ENCODE assay signal across 8 cellular contexts in the genomic region with DNA sequence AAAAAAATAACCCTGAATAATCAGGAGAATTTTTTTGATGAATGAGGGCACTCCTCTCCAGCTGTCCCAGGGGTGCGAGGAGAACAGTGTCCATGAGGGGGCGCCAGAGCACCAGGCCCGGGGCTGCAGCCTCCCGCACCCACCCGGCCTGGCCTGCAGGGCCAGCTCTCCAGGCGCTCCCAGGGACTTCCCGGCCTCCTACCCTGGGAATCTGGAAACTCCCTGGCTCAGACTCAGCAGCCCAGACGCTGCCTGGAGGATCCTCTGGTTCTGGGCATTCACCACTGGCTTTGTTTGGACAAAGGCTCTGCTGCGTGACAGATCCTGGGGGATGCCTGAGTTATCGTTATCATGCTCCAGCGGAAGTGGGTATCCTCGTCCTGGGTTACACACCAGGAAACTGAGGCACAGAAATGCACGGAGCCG. TPM values are rescaled to one million over a fixed set of nuclear protein-coding genes. Genes with fewer than 3 reads are reported as not detected.
DNase-seq lines count a peak whose midpoint lies in the region; ATAC-seq and TF ChIP-seq lines count a peak whose summit lies in the region.

No MANE protein-coding gene starts in this region.

- H3K4me3 ChIP-seq in AG10803 (ENCODE audit: low read length): no peak overlapping the region
- H3K4me3 ChIP-seq in fibroblast of mammary gland (ENCODE audit: control insufficient read depth, low read depth, low read length): no peak overlapping the region

- H3K79me1 ChIP-seq in H9 (ENCODE audit: insufficient read depth, low read depth, low read length, poor library complexity, severe bottlenecking): no peaks in the 10 kb centered on the region

- no peaks in the 10 kb centered on the region for H3K23me2 ChIP-seq in H9 (ENCODE audit: insufficient read length, low read depth, low read length, poor library complexity, severe bottlenecking)

- ATAC-seq in HG02642 (IDR thresholded peaks at IDR 0.05; ENCODE audit: poor library complexity, unreplicated experiment): no peak

- no peak overlapping the region for H2BK20ac ChIP-seq in H9 (ENCODE audit: low read depth, low read length, poor library complexity, severe bottlenecking)

- DNase-seq in AG10803 (ENCODE audit: low read depth): peak; percentile 92
- DNase-seq in H9: peak; percentile 85
- DNase-seq in activated T-helper 1 cell treated with anti-CD3 and anti-CD28 coated beads, Interleukin-2, amount 50 U/mL, for 16 hours (ENCODE audit: low read depth in 1 of 2, low spot score in 1 of 2): peak; percentile 35 to 43
- peak; percentile 87 for DNase-seq in fibroblast of mammary gland (ENCODE audit: low read depth)
- peak; percentile 14 to 20 for DNase-seq in stimulated activated CD8-positive, alpha-beta memory T cell treated with anti-CD3 and anti-CD28 coated beads, Interleukin-7, amount 100 ng/mL, for 48 hours (ENCODE audit: extremely low read depth in 1 of 2, low read depth in 1 of 2)

- no peak overlapping the region for H3T11ph ChIP-seq in H9 (ENCODE audit: low read length)

- H2BK12ac ChIP-seq in H9 (ENCODE audit: insufficient read length, low read depth, low read length): no peak overlapping the region

- H3K27me3 Mint-ChIP-seq in H9 (ENCODE audit: low read depth) (no peaks in the 10 kb centered on the region), nephron (ENCODE audit: low read depth) (no peaks in the 10 kb centered on the region)

- no peak overlapping the region for H3K4me2 ChIP-seq in H9 (ENCODE audit: insufficient read depth, insufficient read length, low read length)

- H2BK15ac ChIP-seq in H9 (ENCODE audit: low read depth, low read length): no peak overlapping the region

- H4K8ac ChIP-seq in H9 (replicated peaks; ENCODE audit: insufficient read length, low read depth, low read length): no peak overlapping the region

- H3K9me3 Mint-ChIP-seq in H9 (peaks cover 3 to 15% of the 10 kb centered on the region in 2 experiments; a peak in 4 of 5 replicates), nephron (peaks cover 9% of the 10 kb centered on the region)

- H3K23ac ChIP-seq in H9 (ENCODE audit: insufficient read length, low read depth, low read length): no peak overlapping the region

- H3K27ac ChIP-seq in H9 (ENCODE audit: insufficient read length, low read depth, low read length): no peak overlapping the region

- no peak overlapping the region for H3K14ac ChIP-seq in H9 (ENCODE audit: insufficient read depth, low read length)

- H2AFZ ChIP-seq in H9 (ENCODE audit: low read length): no peak overlapping the region

- H4K5ac ChIP-seq in H9 (ENCODE audit: insufficient read length, low read depth, low read length): no peak overlapping the region

- no peak overlapping the region for H2BK5ac ChIP-seq in H9 (ENCODE audit: insufficient read length, low read length)

- no peaks in the 10 kb centered on the region for H3K27me3 ChIP-seq in H9 (ENCODE audit: insufficient read depth, low read length)

- H3K18ac ChIP-seq in H9 (ENCODE audit: insufficient read length, low read depth, low read length): no peak overlapping the region

- H3K36me3 Mint-ChIP-seq in H9 (ENCODE audit: insufficient read depth in 1 of 3, low read depth in 3 of 3): peaks cover 42 to 74% (median 53%) of the 10 kb centered on the region in 3 experiments
- peaks cover 34% of the 10 kb centered on the region for H3K36me3 Mint-ChIP-seq in nephron (ENCODE audit: low read depth)

- no peak overlapping the region for H4K91ac ChIP-seq in H9 (ENCODE audit: insufficient read length, low read depth, low read length)

- no peak overlapping the region for H2BK120ac ChIP-seq in H9 (ENCODE audit: low read depth, low read length, poor library complexity, severe bottlenecking)

- no CpG with 5 or more reads among the region's 14 CpGs for WGBS in H9 (ENCODE audit: extremely low coverage, insufficient read length, low lambda C conversion rate)

- H3K9ac ChIP-seq in H9 (ENCODE audit: extremely low read depth, insufficient read length, low read length): no peak overlapping the region

- no peak overlapping the region for H3K56ac ChIP-seq in H9 (ENCODE audit: insufficient read length, low read depth, low read length)

- peaks cover 12 to 15% of the 10 kb centered on the region in 2 experiments for H3K4me1 Mint-ChIP-seq in H9
- peaks cover 13% of the 10 kb centered on the region for H3K4me1 Mint-ChIP-seq in nephron

- no peaks in the 10 kb centered on the region for H3K4me1 ChIP-seq in H9 (ENCODE audit: insufficient read depth, low read length)

- no peaks in the 10 kb centered on the region for H3K79me2 ChIP-seq in H9 (ENCODE audit: insufficient read depth, low read length)

- no peak overlapping the region for H2AK5ac ChIP-seq in H9 (ENCODE audit: insufficient read length, low read length)

- H3K4me3 Mint-ChIP-seq in H9 (no peak overlapping the region), nephron (no peak overlapping the region)

- H3K4ac ChIP-seq in H9 (ENCODE audit: low read depth, low read length): no peak overlapping the region

- no peaks in the 10 kb centered on the region for H4K20me1 ChIP-seq in H9 (ENCODE audit: control insufficient read depth, insufficient read depth, insufficient read length)

- TF ChIP-seq CTCF in AG10803 (conservative IDR thresholded peaks at IDR 0.05; ENCODE audit: low read length) (peak; percentile 91), H9 (conservative IDR thresholded peaks at IDR 0.05) (peak; percentile 98), fibroblast of mammary gland (conservative IDR thresholded peaks at IDR 0.05; ENCODE audit: control insufficient read depth, insufficient read depth, low read depth, low read length) (peak; percentile 83), nephron (IDR thresholded peaks at IDR 0.05; ENCODE audit: unreplicated experiment in 3 of 3) (peak; percentile 95 to 99 (median 96))

- H3K9me3 ChIP-seq in H9 (ENCODE audit: control insufficient read depth, low read depth, low read length): peaks cover 8% of the 10 kb centered on the region

- H3K27ac Mint-ChIP-seq in H9: no peak overlapping the region
- H3K27ac Mint-ChIP-seq in nephron: peak overlapping the region in 2 of 3 experiments; percentile 11 to 44

TF ChIP-seq in PFSK-1, 5 proteins besides CTCF, POLR2A, EP300 and RAD21:
- TF ChIP-seq FOXP2 (optimal IDR thresholded peaks at IDR 0.05; ENCODE audit: borderline replicate concordance, extremely low read depth, extremely low read length, insufficient read depth): peak; percentile 33
- TF ChIP-seq SIN3A (IDR thresholded peaks at IDR 0.05; ENCODE audit: borderline replicate concordance, insufficient read depth, low read length): no peak
- TF ChIP-seq, protein P1, sequence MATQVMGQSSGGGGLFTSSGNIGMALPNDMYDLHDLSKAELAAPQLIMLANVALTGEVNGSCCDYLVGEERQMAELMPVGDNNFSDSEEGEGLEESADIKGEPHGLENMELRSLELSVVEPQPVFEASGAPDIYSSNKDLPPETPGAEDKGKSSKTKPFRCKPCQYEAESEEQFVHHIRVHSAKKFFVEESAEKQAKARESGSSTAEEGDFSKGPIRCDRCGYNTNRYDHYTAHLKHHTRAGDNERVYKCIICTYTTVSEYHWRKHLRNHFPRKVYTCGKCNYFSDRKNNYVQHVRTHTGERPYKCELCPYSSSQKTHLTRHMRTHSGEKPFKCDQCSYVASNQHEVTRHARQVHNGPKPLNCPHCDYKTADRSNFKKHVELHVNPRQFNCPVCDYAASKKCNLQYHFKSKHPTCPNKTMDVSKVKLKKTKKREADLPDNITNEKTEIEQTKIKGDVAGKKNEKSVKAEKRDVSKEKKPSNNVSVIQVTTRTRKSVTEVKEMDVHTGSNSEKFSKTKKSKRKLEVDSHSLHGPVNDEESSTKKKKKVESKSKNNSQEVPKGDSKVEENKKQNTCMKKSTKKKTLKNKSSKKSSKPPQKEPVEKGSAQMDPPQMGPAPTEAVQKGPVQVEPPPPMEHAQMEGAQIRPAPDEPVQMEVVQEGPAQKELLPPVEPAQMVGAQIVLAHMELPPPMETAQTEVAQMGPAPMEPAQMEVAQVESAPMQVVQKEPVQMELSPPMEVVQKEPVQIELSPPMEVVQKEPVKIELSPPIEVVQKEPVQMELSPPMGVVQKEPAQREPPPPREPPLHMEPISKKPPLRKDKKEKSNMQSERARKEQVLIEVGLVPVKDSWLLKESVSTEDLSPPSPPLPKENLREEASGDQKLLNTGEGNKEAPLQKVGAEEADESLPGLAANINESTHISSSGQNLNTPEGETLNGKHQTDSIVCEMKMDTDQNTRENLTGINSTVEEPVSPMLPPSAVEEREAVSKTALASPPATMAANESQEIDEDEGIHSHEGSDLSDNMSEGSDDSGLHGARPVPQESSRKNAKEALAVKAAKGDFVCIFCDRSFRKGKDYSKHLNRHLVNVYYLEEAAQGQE (IDR thresholded peaks at IDR 0.05; ENCODE audit: insufficient read depth in 1 of 2, low read depth in 2 of 2, low read length in 2 of 2): no peak

RNA-seq across cellular contexts. Expression of a gene that starts 31.0 kb away (rescaled TPM):
- 274 and 293 TPM in 2 replicates for total RNA-seq in H9 (2021)
- 98.8 TPM for polyA plus RNA-seq in PFSK-1 (2012; ENCODE audit: insufficient read length, low read depth)

RNA-seq across cellular contexts. Expression of a gene that starts 50.0 kb away (rescaled TPM):
- 22.7 and 25.7 TPM in 2 replicates for total RNA-seq in H9 (2021)
- 29.3 TPM for polyA plus RNA-seq in PFSK-1 (2012; ENCODE audit: insufficient read length, low read depth)

Comparison
In these comparisons a context has a peak if more than half of its experiments do, and no peak if none do; other contexts are left out.
1. DNase-seq: peak in every context shown above with its lines; median percentile 92 in AG10803; 87 in fibroblast of mammary gland; 85 in H9; 39 in activated T-helper 1 cell treated with anti-CD3 and anti-CD28 coated beads, Interleukin-2, amount 50 U/mL, for 16 hours; 17 in stimulated activated CD8-positive, alpha-beta memory T cell treated with anti-CD3 and anti-CD28 coated beads, Interleukin-7, amount 100 ng/mL, for 48 hours.
2. H3K27ac Mint-ChIP-seq: peak in nephron (2 of 3); none in H9 (0 of 3).
3. Peak in every context shown above with its lines, with median percentiles within 50 percentile points of each other: CTCF ChIP-seq.